ENCODE assay signal across 1 cellular context in the genomic region with DNA sequence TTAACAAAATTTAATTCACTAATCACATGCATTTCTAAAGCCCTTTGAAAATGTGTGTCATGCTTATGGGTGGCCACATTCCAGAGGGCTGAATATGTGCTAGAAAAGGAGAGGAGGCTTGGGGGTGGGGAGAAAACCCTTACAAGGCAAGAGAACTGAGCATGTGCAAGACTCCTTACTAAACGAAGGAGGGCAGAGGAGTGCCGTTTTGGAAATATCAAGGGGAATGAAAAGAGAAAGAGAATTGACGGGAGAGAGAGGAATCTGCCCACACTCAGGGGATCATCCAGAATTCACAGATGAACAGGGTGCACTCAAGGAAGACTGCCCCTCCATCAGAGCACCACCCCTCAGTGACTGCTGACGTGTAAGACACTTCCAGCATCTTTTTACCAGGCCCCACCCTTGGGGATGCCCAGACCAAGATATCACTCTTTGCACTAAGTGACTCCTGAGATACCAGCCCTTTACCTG.
TF ChIP-seq lines count a peak whose summit lies in the region.

No MANE protein-coding gene starts in this region.

TF ChIP-seq in SK-N-SH, 30 proteins besides CTCF, POLR2A, EP300 and RAD21 (continued from another document):
- TF ChIP-seq REST (IDR thresholded peaks at IDR 0.05; ENCODE audit: low read depth, low read length) (0 out of 2 replicates have a peak, but pooled peaks have one; percentile 11), JUND (IDR thresholded peaks at IDR 0.05) (peak; percentile 90), TAF1 (IDR thresholded peaks at IDR 0.05; ENCODE audit: borderline replicate concordance, low read depth, low read length) (peak; percentile 9; the same call in 1 of the 2 replicates), EZH2phosphoT487 (IDR thresholded peaks at IDR 0.05; ENCODE audit: borderline replicate concordance, low read depth) (no peak), RCOR1 (IDR thresholded peaks at IDR 0.05; ENCODE audit: low read length) (no peak), POLR2AphosphoS5 (IDR thresholded peaks at IDR 0.05; ENCODE audit: low read depth, low read length) (peak; percentile 33)
- TF ChIP-seq, protein P1, sequence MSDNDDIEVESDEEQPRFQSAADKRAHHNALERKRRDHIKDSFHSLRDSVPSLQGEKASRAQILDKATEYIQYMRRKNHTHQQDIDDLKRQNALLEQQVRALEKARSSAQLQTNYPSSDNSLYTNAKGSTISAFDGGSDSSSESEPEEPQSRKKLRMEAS (IDR thresholded peaks at IDR 0.05; ENCODE audit: low read depth), result peak; percentile 76; the same call in 1 of the 2 replicates
- TF ChIP-seq, protein P2, sequence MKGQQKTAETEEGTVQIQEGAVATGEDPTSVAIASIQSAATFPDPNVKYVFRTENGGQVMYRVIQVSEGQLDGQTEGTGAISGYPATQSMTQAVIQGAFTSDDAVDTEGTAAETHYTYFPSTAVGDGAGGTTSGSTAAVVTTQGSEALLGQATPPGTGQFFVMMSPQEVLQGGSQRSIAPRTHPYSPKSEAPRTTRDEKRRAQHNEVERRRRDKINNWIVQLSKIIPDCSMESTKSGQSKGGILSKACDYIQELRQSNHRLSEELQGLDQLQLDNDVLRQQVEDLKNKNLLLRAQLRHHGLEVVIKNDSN (IDR thresholded peaks at IDR 0.05; ENCODE audit: borderline replicate concordance, low read depth), result 0 out of 2 replicates have a peak, but pooled peaks have one; percentile 34
TF ChIP-seq in SK-N-SH: peak in this region for 15.
